ENCODE assay signal across 8 cellular contexts in genomic region chr9:107488400-107489143, GRCh38. TPM values are rescaled to one million over a fixed set of nuclear protein-coding genes. Genes with fewer than 3 reads are reported as not detected.
DNase-seq lines count a peak whose midpoint lies in the region; ATAC-seq and TF ChIP-seq lines count a peak whose summit lies in the region.

No MANE protein-coding gene starts in this region.

- H3K9me3 ChIP-seq in adrenal gland (replicated peaks in 1 of 3) = no peaks in the 10 kb centered on the region
- H3K9me3 ChIP-seq in right cardiac atrium (ENCODE audit: control insufficient read depth, low read length) = no peaks in the 10 kb centered on the region

- peak; percentile 38 to 77 for TF ChIP-seq POLR2A in adrenal gland (IDR thresholded peaks at IDR 0.05)

- H3K27ac ChIP-seq in adrenal gland = peak overlapping the region in 3 of 5 donors; percentile 86 to 97 (median 94)
- peak overlapping the region; percentile 94 for H3K27ac ChIP-seq in right cardiac atrium (ENCODE audit: low read length)

- TF ChIP-seq CTCF in LNCAP (IDR thresholded peaks at IDR 0.05) (0 out of 2 replicates have a peak, but pooled peaks have one; percentile 13), adrenal gland (IDR thresholded peaks at IDR 0.05) (peak in 1 of 6 experiments; percentile 2)

- ATAC-seq in right cardiac atrium (peak; percentile 23 to 39), GM18858 (IDR thresholded peaks at IDR 0.05; ENCODE audit: unreplicated experiment) (no peak)

- 0 to 5% (median 1%) methylated on average over 4 to 79 of the region's 79 CpGs; no CpG with 5 or more reads in 1 of the 4 donors for WGBS in adrenal gland, 4 donors
- WGBS in right cardiac atrium = under 1% methylated on average over 79 of the region's 79 CpGs

- H3K4me3 ChIP-seq in adrenal gland (peak overlapping the region in 3 of 4 donors; percentile 26 to 84 (median 46)), right cardiac atrium (ENCODE audit: low read length) (peak overlapping the region; percentile 76)

- H3K36me3 ChIP-seq in adrenal gland (replicated peaks in 1 of 2) = no peaks in the 10 kb centered on the region

- in situ Hi-C loops in Caki2 (cut with HindIII; ENCODE audit: low pct_unique_long_range_greater_than_20kb, low sequenced_read_pairs) = no loop called here

- no peaks in the 10 kb centered on the region for H3K27me3 ChIP-seq in adrenal gland
- H3K27me3 ChIP-seq in right cardiac atrium (ENCODE audit: control insufficient read depth, insufficient read depth) = no peaks in the 10 kb centered on the region

- H3K4me1 ChIP-seq in adrenal gland (replicated peaks in 1 of 2) (peaks cover 9 to 34% of the 10 kb centered on the region in 2 donors), right cardiac atrium (ENCODE audit: control insufficient read depth, insufficient read depth, low read length) (no peaks in the 10 kb centered on the region)

- DNase-seq in Caki2 (ENCODE audit: low read depth) (peak; percentile 49), adrenal gland (peak; percentile 72 to 85 (median 78)), right cardiac atrium (peak; percentile 81 to 90 (median 90)), posterior vena cava (ENCODE audit: low spot score) (peak; percentile 95), GDM1 (lab: John Stamatoyannopoulos, UW) (no peak), germinal center (ENCODE audit: low spot score) (no peak)

- intact Hi-C loops in adrenal gland (cut with DNase I) (loop anchor here (5.0 to 10.0 kb wide), 6 partner anchors 144 to 1079 kb away; no protein-coding TSS in a partner anchor), right cardiac atrium (cut with DNase I) (loop anchor here in 3 of 4 donors (2.0 to 10.0 kb wide), 7 partner anchors 148 to 1079 kb away; no protein-coding TSS in a partner anchor), posterior vena cava (cut with DNase I) (loop anchor here (2.0 to 10.0 kb wide), 5 partner anchors 150 to 786 kb away; no protein-coding TSS in a partner anchor)

RNA-seq across cellular contexts. Expression of gene KLF4, which starts 1.0 kb away (rescaled TPM):
- total RNA-seq in Caki2 (2014; rRNA removed; shearing (Covaris generic); ENCODE audit: low replicate concordance) = 3.5 and 8.0 TPM in 2 replicates
- total RNA-seq in adrenal gland (10 to 100 TPM in 7 of 8 donors, 1 to 10 TPM in 1; 6.3 to 58.3 (median 18.0) TPM), right cardiac atrium (10 to 100 TPM; 37.0 to 71.6 (median 44.0) TPM), posterior vena cava (100 to 1,000 TPM in 1 of 2 donors, 10 to 100 TPM in 1; 82.4 to 151 TPM)
- polyA plus RNA-seq in adrenal gland (10 to 100 TPM in 1 of 3 donors, 1 to 10 TPM in 2; 6.9 to 14.2 (median 8.7) TPM), right cardiac atrium (44.1 TPM)

Comparison
In these comparisons a context has a peak if more than half of its experiments do, and no peak if none do; other contexts are left out.
1. DNase-seq: peak in Caki2 (single experiment), adrenal gland (7 of 7), right cardiac atrium (3 of 3) and posterior vena cava (single experiment); none in GDM1 (single experiment) and germinal center (single experiment).